ENCODE assay signal across 13 cellular contexts in genomic region chr11:11860103-11860979, GRCh38. TPM values are rescaled to one million over a fixed set of nuclear protein-coding genes. Genes with fewer than 3 reads are reported as not detected.
DNase-seq lines count a peak whose midpoint lies in the region; ATAC-seq, FAIRE-seq and TF ChIP-seq lines count a peak whose summit lies in the region.
"Had no signal": no experiment of that assay in that cellular context is flagged by ENCODE, and none has a peak within 500 bp of the region (broad histone marks: within the 10 kb centered on the region; RNA-seq: fewer than 3 reads in every experiment).

No MANE protein-coding gene starts in this region.

- 74% methylated on average over 12 of the region's 12 CpGs for WGBS in right cardiac atrium
- 68% methylated on average over 12 of the region's 12 CpGs for WGBS in urinary bladder

- H3K27me3 ChIP-seq in cardiac muscle cell (no peaks in the 10 kb centered on the region), right cardiac atrium (ENCODE audit: control insufficient read depth, insufficient read depth) (no peaks in the 10 kb centered on the region), adipocyte (replicated peaks; ENCODE audit: control insufficient read depth, insufficient read depth, low read length) (no peaks in the 10 kb centered on the region)

- H3K9me3 ChIP-seq in cardiac muscle cell (ENCODE audit: low read depth), result no peaks in the 10 kb centered on the region
- H3K9me3 ChIP-seq in right cardiac atrium (ENCODE audit: control insufficient read depth, low read length), result no peaks in the 10 kb centered on the region
- H3K9me3 ChIP-seq in adipocyte (ENCODE audit: control insufficient read depth, low read length), result no peaks in the 10 kb centered on the region

- H3K9ac ChIP-seq in adipocyte (ENCODE audit: low read length), result no peak overlapping the region

- peaks cover 2% of the 10 kb centered on the region for H3K4me1 ChIP-seq in cardiac muscle cell (ENCODE audit: low read depth)
- peaks cover 5% of the 10 kb centered on the region for H3K4me1 ChIP-seq in right cardiac atrium (ENCODE audit: control insufficient read depth, insufficient read depth, low read length)
- H3K4me1 ChIP-seq in adipocyte (ENCODE audit: control insufficient read depth, insufficient read depth, low read length), result peaks cover 18% of the 10 kb centered on the region
- peaks cover 2% of the 10 kb centered on the region for H3K4me1 ChIP-seq in urinary bladder (ENCODE audit: insufficient read depth)

- no peaks in the 10 kb centered on the region for H3K9me3 Mint-ChIP-seq in immature natural killer cell

- no peak for FAIRE-seq in GM12892 (lab: Jason Lieb, UNC)

- TF ChIP-seq CTCF in cardiac muscle cell (IDR thresholded peaks at IDR 0.05; ENCODE audit: low read depth, low read length), result no peak

- H3K27me3 Mint-ChIP-seq in immature natural killer cell (ENCODE audit: low read depth in 3 of 3), result peaks cover 0 to 3% (median 0%) of the 10 kb centered on the region in 3 donors
- H3K27me3 Mint-ChIP-seq: activated CD8-positive, alpha-beta memory T cell treated with anti-CD3 and anti-CD28 coated beads, Interleukin-2, amount 10 ng/mL, durations not matched to agents 7 days and 5 days had no signal

- H3K27ac Mint-ChIP-seq in immature natural killer cell, result peak overlapping the region; percentile 48 to 68 (median 66)
- H3K27ac Mint-ChIP-seq: activated CD8-positive, alpha-beta memory T cell treated with anti-CD3 and anti-CD28 coated beads, Interleukin-2, amount 10 ng/mL, durations not matched to agents 7 days and 5 days had no signal

- peaks cover 66 to 91% of the 10 kb centered on the region in 2 donors for H3K4me1 Mint-ChIP-seq in immature natural killer cell

- TF ChIP-seq POLR2A in GM12892 (IDR thresholded peaks at IDR 0.05; ENCODE audit: low read depth, low read length), result no peak

- ATAC-seq in right cardiac atrium, result no peak
- ATAC-seq: activated CD8-positive, alpha-beta memory T cell treated with anti-CD3 and anti-CD28 coated beads, Interleukin-2, amount 10 ng/mL, durations not matched to agents 7 days and 5 days had no signal

- DNase-seq in cardiac muscle cell (ENCODE audit: low read depth in 1 of 2, low spot score in 1 of 2) (peak in 1 of 2 donors; percentile 42), right cardiac atrium (no peak), adipocyte (ENCODE audit: low read depth) (no peak), immature natural killer cell (no peak), MV-4-11 (lab: John Stamatoyannopoulos, UW) (no peak), NCI-H2107 treated with DMSO at 0.1 percent for 48 hours (lab: John Stamatoyannopoulos, UW; ENCODE audit: unreplicated experiment) (no peak), GM12892 (ENCODE audit: insufficient read length) (no peak)
- DNase-seq: activated CD8-positive, alpha-beta memory T cell treated with anti-CD3 and anti-CD28 coated beads, Interleukin-2, amount 10 ng/mL, durations not matched to agents 7 days and 5 days; activated naive CD4-positive, alpha-beta T cell treated with Interleukin-2 at 50 U/mL for 16 hours; cerebellar nuclear complex; mammary epithelial cell; substantia nigra had no signal

- H3K4me3 ChIP-seq in cardiac muscle cell (no peak overlapping the region), right cardiac atrium (ENCODE audit: low read length) (no peak overlapping the region), adipocyte (ENCODE audit: low read length) (peak overlapping the region; percentile 37), urinary bladder (ENCODE audit: low read depth, low read length) (no peak overlapping the region)

- H3K36me3 ChIP-seq in cardiac muscle cell (no peaks in the 10 kb centered on the region), adipocyte (ENCODE audit: control insufficient read depth, insufficient read depth, low read length, severe bottlenecking) (no peaks in the 10 kb centered on the region), urinary bladder (ENCODE audit: insufficient read depth) (no peaks in the 10 kb centered on the region)

- H3K4me3 Mint-ChIP-seq in immature natural killer cell, result peak overlapping the region in 2 of 5 donors; percentile 20 to 60
- H3K4me3 Mint-ChIP-seq: activated CD8-positive, alpha-beta memory T cell treated with anti-CD3 and anti-CD28 coated beads, Interleukin-2, amount 10 ng/mL, durations not matched to agents 7 days and 5 days had no signal

- intact Hi-C loops in right cardiac atrium (cut with DNase I), result no loop called here

- H3K27ac ChIP-seq in cardiac muscle cell (peak overlapping the region; percentile 57), right cardiac atrium (ENCODE audit: low read length) (no peak overlapping the region), urinary bladder (ENCODE audit: low read depth) (peak overlapping the region; percentile 23)

- H3K36me3 Mint-ChIP-seq in immature natural killer cell, result no peaks in the 10 kb centered on the region

RNA-seq across cellular contexts. Expression of gene USP47, which starts 18.6 kb away (rescaled TPM):
- 50.4 and 59.6 TPM in 2 replicates for total RNA-seq in cardiac muscle cell
- polyA plus RNA-seq in cardiac muscle cell, result 46.6 and 72.3 TPM in 2 replicates
- total RNA-seq in right cardiac atrium, result 10 to 100 TPM; 51.7 to 57.3 (median 54.7) TPM
- 35.3 TPM for polyA plus RNA-seq in right cardiac atrium
- polyA plus RNA-seq in immature natural killer cell, result 10 to 100 TPM; 36.3 to 72.4 (median 43.5) TPM
- total RNA-seq in urinary bladder, result 170 TPM
- polyA plus RNA-seq in urinary bladder, result 37.6 TPM
- polyA plus RNA-seq in GM12892 (2012; ENCODE audit: missing spikeins), result 24.6 TPM
